14 cellular contexts compared by ENCODE assay signal in the genomic region with DNA sequence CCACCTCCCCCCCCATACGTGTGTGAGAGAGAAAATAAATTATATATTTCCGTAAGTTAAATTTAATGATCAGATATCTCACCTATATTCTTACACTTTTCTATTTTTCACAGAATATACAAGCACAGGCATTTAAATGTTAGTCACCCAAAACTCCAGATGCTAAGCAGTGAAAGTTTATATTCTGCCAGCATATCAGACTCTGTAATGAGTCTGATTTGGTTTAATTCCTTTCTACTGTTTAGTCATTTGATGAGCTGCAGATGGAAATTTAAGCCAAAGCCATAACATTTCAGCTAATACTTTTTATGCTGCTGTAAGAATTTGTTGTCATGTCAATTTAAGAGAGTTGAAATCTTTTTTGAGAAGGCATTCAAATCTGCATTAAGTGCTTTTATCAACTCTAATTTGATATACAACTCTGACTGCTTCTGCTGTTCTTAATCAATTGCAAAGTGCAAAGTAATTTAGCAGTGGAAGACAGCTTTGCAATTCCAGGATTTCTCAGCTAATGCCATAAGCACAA.
"Had no signal": no experiment of that assay in that cellular context is flagged by ENCODE, and none has a peak within 500 bp of the region (broad histone marks: within the 10 kb centered on the region; RNA-seq: fewer than 3 reads in every experiment).

No MANE protein-coding gene starts in this region.

- DNase-seq: activated CD4-positive, alpha-beta T cell treated with anti-CD3 and anti-CD28 coated beads for 4 hours; activated CD8-positive, alpha-beta memory T cell treated with anti-CD3 and anti-CD28 coated beads, Interleukin-2, amount 50 U/mL, for 4 hours; activated CD8-positive, alpha-beta T cell treated with anti-CD3 and anti-CD28 coated beads for 36 hours; activated naive CD4-positive, alpha-beta T cell; activated T-cell treated with anti-CD3 and anti-CD28 coated beads, Interleukin-2, amount 50 U/mL, for 72 hours; gastrocnemius medialis; heart right ventricle; left ventricle myocardium inferior; pancreas; stimulated activated CD4-positive, alpha-beta T cell treated with anti-CD3 and anti-CD28 coated beads, Interleukin-15, amount 100 ng/mL, for 24 hours; stimulated activated CD4-positive, alpha-beta T cell treated with anti-CD3 and anti-CD28 coated beads, Interleukin-4, amount 100 ng/mL, for 24 hours; T-helper 9 cell; thyroid gland had no signal

- ATAC-seq: activated CD8-positive, alpha-beta T cell treated with anti-CD3 and anti-CD28 coated beads for 36 hours; activated T-cell treated with anti-CD3 and anti-CD28 coated beads, Interleukin-2, amount 50 U/mL, for 72 hours; gastrocnemius medialis; heart right ventricle had no signal

- H3K4me3 ChIP-seq: ascending aorta, gastrocnemius medialis, heart right ventricle, left ventricle myocardium inferior, pancreas, thyroid gland had no signal

- H3K4me1 ChIP-seq: gastrocnemius medialis had no signal

- H3K27me3 ChIP-seq: ascending aorta, gastrocnemius medialis, heart right ventricle, pancreas, thyroid gland had no signal

- H3K36me3 ChIP-seq: ascending aorta, gastrocnemius medialis, left ventricle myocardium inferior, pancreas, thyroid gland had no signal

- H3K27ac ChIP-seq: ascending aorta, gastrocnemius medialis, thyroid gland had no signal

- H3K9me3 ChIP-seq: ascending aorta, gastrocnemius medialis, heart right ventricle, left ventricle myocardium inferior, pancreas, thyroid gland had no signal
